In the genomic region with DNA sequence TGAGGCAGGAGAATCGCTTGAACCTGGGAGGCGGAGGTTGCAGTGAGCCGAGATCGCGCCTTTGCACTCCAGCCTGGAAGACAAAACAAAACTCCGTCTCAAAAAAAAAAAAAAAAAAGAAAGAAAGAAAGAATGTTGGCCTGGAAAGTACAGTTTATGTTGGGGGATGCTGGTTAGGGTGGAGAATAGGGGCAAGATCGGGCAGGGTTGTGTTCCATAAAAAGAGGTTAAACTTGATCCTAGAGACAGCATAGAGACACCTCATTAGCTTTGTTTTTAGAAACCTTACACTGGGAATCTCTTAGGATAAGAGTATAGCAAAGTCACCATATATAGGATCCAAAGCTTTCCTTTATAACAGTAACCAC, we compare ENCODE assay signal across 1 cellular context.
TF ChIP-seq lines count a peak whose summit lies in the region.

No MANE protein-coding gene starts in this region.

TF ChIP-seq in HepG2, 621 proteins besides CTCF, POLR2A, EP300 and RAD21:
- no peak for TF ChIP-seq MBNL3 (CRISPR knock-in tag; conservative IDR thresholded peaks at IDR 0.05)
- TF ChIP-seq, protein P1, sequence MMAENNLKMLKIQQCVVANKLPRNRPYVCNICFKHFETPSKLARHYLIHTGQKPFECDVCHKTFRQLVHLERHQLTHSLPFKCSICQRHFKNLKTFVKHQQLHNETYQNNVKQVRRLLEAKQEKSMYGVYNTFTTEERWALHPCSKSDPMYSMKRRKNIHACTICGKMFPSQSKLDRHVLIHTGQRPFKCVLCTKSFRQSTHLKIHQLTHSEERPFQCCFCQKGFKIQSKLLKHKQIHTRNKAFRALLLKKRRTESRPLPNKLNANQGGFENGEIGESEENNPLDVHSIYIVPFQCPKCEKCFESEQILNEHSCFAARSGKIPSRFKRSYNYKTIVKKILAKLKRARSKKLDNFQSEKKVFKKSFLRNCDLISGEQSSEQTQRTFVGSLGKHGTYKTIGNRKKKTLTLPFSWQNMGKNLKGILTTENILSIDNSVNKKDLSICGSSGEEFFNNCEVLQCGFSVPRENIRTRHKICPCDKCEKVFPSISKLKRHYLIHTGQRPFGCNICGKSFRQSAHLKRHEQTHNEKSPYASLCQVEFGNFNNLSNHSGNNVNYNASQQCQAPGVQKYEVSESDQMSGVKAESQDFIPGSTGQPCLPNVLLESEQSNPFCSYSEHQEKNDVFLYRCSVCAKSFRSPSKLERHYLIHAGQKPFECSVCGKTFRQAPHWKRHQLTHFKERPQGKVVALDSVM (CRISPR knock-in tag; IDR thresholded peaks at IDR 0.05) = 0 out of 2 replicates have a peak, but pooled peaks have one; percentile 23
TF ChIP-seq in HepG2: peak in this region for 1.
